Comparison of ENCODE assay signal across 15 cellular contexts in the genomic region with DNA sequence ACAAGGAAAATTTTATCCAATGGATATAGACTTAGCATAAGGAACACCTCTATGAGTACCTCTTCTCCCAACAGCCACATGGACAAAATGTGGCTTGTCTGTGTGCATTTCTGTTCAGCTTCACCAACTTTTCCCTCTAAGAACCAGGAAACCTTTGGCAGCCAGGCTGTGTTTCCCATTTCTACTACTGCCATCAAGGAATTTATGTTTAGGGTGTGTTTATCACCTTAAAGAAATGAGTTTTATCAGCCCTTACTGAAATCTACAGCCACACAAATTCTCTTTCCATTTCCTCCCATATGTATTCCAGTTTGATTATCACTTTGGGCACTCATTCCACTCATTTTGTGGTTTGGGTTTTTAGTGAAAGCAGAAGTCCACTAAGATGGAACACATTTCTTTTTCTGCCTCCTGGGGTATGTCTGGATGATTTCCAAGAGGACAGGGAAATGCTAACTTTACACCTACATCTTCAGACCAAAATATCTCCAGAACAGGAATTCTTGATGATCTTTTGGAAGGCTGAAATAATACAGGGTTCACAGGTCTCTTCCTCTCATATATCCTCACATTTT.
DNase-seq lines count a peak whose midpoint lies in the region; ATAC-seq, FAIRE-seq and TF ChIP-seq lines count a peak whose summit lies in the region.
"Had no signal": no experiment of that assay in that cellular context is flagged by ENCODE, and none has a peak within 500 bp of the region (broad histone marks: within the 10 kb centered on the region; RNA-seq: fewer than 3 reads in every experiment).

No MANE protein-coding gene starts in this region.

- H3K9me3 ChIP-seq in mucosa of descending colon = no peaks in the 10 kb centered on the region
- H3K9me3 ChIP-seq in right lobe of liver = no peaks in the 10 kb centered on the region
- H3K9me3 ChIP-seq: Caco-2 had no signal

- peak; percentile 80 for ATAC-seq in mucosa of descending colon
- no peak for ATAC-seq in right lobe of liver
- no peak for ATAC-seq in HG03521 (IDR thresholded peaks at IDR 0.05; ENCODE audit: unreplicated experiment)
- no peak for ATAC-seq in left cardiac atrium
- ATAC-seq: HCT116 had no signal

- DNase-seq in OCI-M1 (lab: John Stamatoyannopoulos, UW) = peak; percentile 14
- DNase-seq in mucosa of descending colon = no peak
- DNase-seq in right lobe of liver = no peak
- DNase-seq in foreskin fibroblast = no peak
- DNase-seq in left cardiac atrium = no peak
- DNase-seq: Caco-2; CD8-positive, alpha-beta memory T cell; DMS53; GF-D8 had no signal

- H3K27me3 ChIP-seq in right lobe of liver = peaks cover 0 to 3% of the 10 kb centered on the region in 2 donors

- no peak overlapping the region for H3K27ac ChIP-seq in right lobe of liver
- H3K27ac ChIP-seq: HL-60 had no signal

- no peak for TF ChIP-seq POLR2A in right lobe of liver (IDR thresholded peaks at IDR 0.05)

- H3K36me3 ChIP-seq in mucosa of descending colon (ENCODE audit: low read depth) (no peaks in the 10 kb centered on the region), right lobe of liver (no peaks in the 10 kb centered on the region)

- peak; percentile 24 for FAIRE-seq in colon (lab: Jason Lieb, UNC)
- FAIRE-seq: A204.1, GM18507 had no signal

- no peak overlapping the region for H3K4me3 ChIP-seq in mucosa of descending colon
- no peak overlapping the region for H3K4me3 ChIP-seq in right lobe of liver
- H3K4me3 ChIP-seq in foreskin fibroblast (ENCODE audit: low read depth in 1 of 2, low read length in 2 of 2) = no peak overlapping the region

- intact Hi-C loops in mucosa of descending colon (cut with DNase I, micrococcal nuclease) (no loop called here), right lobe of liver (cut with DNase I) (no loop called here), left cardiac atrium (cut with DNase I) (no loop called here)

- H3K4me1 ChIP-seq in mucosa of descending colon (ENCODE audit: low read depth) (no peaks in the 10 kb centered on the region), right lobe of liver (no peaks in the 10 kb centered on the region)
- H3K4me1 ChIP-seq: Caco-2 had no signal

- TF ChIP-seq CTCF in mucosa of descending colon (IDR thresholded peaks at IDR 0.05) = no peak
- TF ChIP-seq CTCF in right lobe of liver (IDR thresholded peaks at IDR 0.05) = no peak
- TF ChIP-seq CTCF in foreskin fibroblast (IDR thresholded peaks at IDR 0.05; ENCODE audit: low read depth, low read length) = no peak
